In the genomic region with DNA sequence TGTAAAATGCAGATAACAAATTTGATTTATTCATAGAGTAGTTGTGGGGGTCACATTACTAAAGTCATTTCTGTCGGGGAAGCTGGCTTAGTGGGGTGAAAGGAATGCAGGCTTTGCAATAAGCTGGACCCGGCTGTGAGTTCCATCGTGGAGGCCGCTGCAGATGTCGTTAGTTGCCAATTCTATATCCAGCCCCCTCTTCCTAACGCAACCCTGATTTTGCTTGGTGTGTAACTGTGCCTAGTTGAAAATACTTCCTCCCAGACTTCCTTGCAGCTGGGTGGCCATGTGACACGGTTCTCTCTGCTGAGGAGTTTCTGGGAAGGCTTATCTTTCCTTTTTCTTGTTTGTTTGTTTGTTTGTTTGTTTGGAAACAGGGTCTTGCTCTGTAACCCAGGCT, we compare ENCODE assay signal across 18 cellular contexts. TPM values are rescaled to one million over a fixed set of nuclear protein-coding genes. Genes with fewer than 3 reads are reported as not detected.
"Had no signal": no experiment of that assay in that cellular context is flagged by ENCODE, and none has a peak within 500 bp of the region (broad histone marks: within the 10 kb centered on the region; RNA-seq: fewer than 3 reads in every experiment).

No MANE protein-coding gene starts in this region.

- H3K36me3 ChIP-seq: gastrocnemius medialis, tibial nerve had no signal

- H3K4me1 ChIP-seq: gastrocnemius medialis had no signal

- DNase-seq: activated CD4-positive, alpha-beta T cell treated with anti-CD3 and anti-CD28 coated beads, Interleukin-2, amount 50 U/mL, for 4 hours; activated gamma-delta T cell treated with Interleukin-2 at 50 U/mL for 16 hours; gastrocnemius medialis; naive thymus-derived CD8-positive, alpha-beta T cell had no signal

- H3K27ac ChIP-seq: epithelial cell of prostate, gastrocnemius medialis, tibial nerve had no signal

- H3K27ac Mint-ChIP-seq: activated naive CD8-positive, alpha-beta T cell; naive thymus-derived CD8-positive, alpha-beta T cell; stimulated activated naive CD8-positive, alpha-beta T cell treated with anti-CD3 and anti-CD28 coated beads, Interleukin-15, Interleukin-2, amounts not matched to agents 100 ng/mL and 50 ng/mL, for 24 hours; T-helper 2 cell treated with Interferon-gamma antibody and Interleukin-4, amounts not matched to agents 5 μg/mL and 100 μg/mL, for 36 hours had no signal

- H3K9me3 Mint-ChIP-seq: T-helper 2 cell treated with Interferon-gamma antibody and Interleukin-4, amounts not matched to agents 5 μg/mL and 100 μg/mL, for 36 hours had no signal

- H3K4me3 Mint-ChIP-seq: activated naive CD8-positive, alpha-beta T cell; naive thymus-derived CD8-positive, alpha-beta T cell; stimulated activated naive CD8-positive, alpha-beta T cell treated with anti-CD3 and anti-CD28 coated beads, Interleukin-15, Interleukin-2, amounts not matched to agents 100 ng/mL and 50 ng/mL, for 24 hours; T-helper 2 cell treated with Interferon-gamma antibody and Interleukin-4, amounts not matched to agents 5 μg/mL and 100 μg/mL, for 36 hours had no signal

- H3K4me3 ChIP-seq: gastrocnemius medialis, tibial nerve had no signal

- ATAC-seq: gastrocnemius medialis; naive thymus-derived CD8-positive, alpha-beta T cell had no signal

- H3K27me3 Mint-ChIP-seq: activated naive CD8-positive, alpha-beta T cell; stimulated activated naive CD8-positive, alpha-beta T cell treated with anti-CD3 and anti-CD28 coated beads, Interleukin-15, Interleukin-2, amounts not matched to agents 100 ng/mL and 50 ng/mL, for 24 hours had no signal

- H3K9me3 ChIP-seq: gastrocnemius medialis had no signal

RNA-seq across cellular contexts. Expression of a gene that starts 4.5 kb away (rescaled TPM):
- total RNA-seq: activated CD8-positive, alpha-beta memory T cell treated with anti-CD3 and anti-CD28 coated beads for 36 hours; chondrocyte; dermis microvascular lymphatic vessel endothelial cell; fibroblast of lung; gastrocnemius medialis; mesenteric fat pad; renal cortical epithelial cell; tibial nerve had no signal
- polyA plus RNA-seq: fibroblast of lung; naive thymus-derived CD8-positive, alpha-beta T cell had no signal

RNA-seq across cellular contexts. Expression of a gene that starts 36.3 kb away (rescaled TPM):
- total RNA-seq: activated CD8-positive, alpha-beta memory T cell treated with anti-CD3 and anti-CD28 coated beads for 36 hours; chondrocyte; dermis microvascular lymphatic vessel endothelial cell; fibroblast of lung; gastrocnemius medialis; kidney epithelial cell; lower leg skin; mesenteric fat pad; naive thymus-derived CD8-positive, alpha-beta T cell; renal cortical epithelial cell; skeletal muscle tissue; tibial nerve had no signal
- polyA plus RNA-seq: fibroblast of lung; naive thymus-derived CD8-positive, alpha-beta T cell had no signal

RNA-seq across cellular contexts. Expression of a gene that starts 50.0 kb away (rescaled TPM):
- total RNA-seq: chondrocyte, dermis microvascular lymphatic vessel endothelial cell, fibroblast of lung, gastrocnemius medialis, kidney epithelial cell, lower leg skin, mesenteric fat pad, renal cortical epithelial cell, skeletal muscle tissue, tibial nerve had no signal
- polyA plus RNA-seq: fibroblast of lung; naive thymus-derived CD8-positive, alpha-beta T cell had no signal
